8 cellular contexts compared by ENCODE assay signal in genomic region chr14:67816326-67817009, GRCh38. TPM values are rescaled to one million over a fixed set of nuclear protein-coding genes. Genes with fewer than 3 reads are reported as not detected.
DNase-seq lines count a peak whose midpoint lies in the region; FAIRE-seq and TF ChIP-seq lines count a peak whose summit lies in the region.

Gene ZFYVE26 (minus strand): TSS chr14:67816590. CDS start chr14:67815963, 627 bp downstream.

- peak within 1 kb of the TSS; percentile 90 for H2AFZ ChIP-seq in Loucy (ENCODE audit: low read length)

- H4K20me1 ChIP-seq in Loucy (ENCODE audit: insufficient read depth, low read length, poor library complexity, severe bottlenecking), result peaks cover 5% of the 10 kb centered on the region

- H3K27me3 Mint-ChIP-seq in nephron (ENCODE audit: low read depth), result no peaks in the 10 kb centered on the region
- H3K27me3 Mint-ChIP-seq in stimulated activated naive CD8-positive, alpha-beta T cell treated with anti-CD3 and anti-CD28 coated beads, Interleukin-15, Interleukin-2, amounts not matched to agents 100 ng/mL and 50 ng/mL, for 24 hours, result no peaks in the 10 kb centered on the region

- peaks cover 32% of the 10 kb centered on the region for H3K4me1 Mint-ChIP-seq in nephron
- H3K4me1 Mint-ChIP-seq in stimulated activated naive CD8-positive, alpha-beta T cell treated with anti-CD3 and anti-CD28 coated beads, Interleukin-15, Interleukin-2, amounts not matched to agents 100 ng/mL and 50 ng/mL, for 24 hours (ENCODE audit: low read depth), result peaks cover 62% of the 10 kb centered on the region

- no peaks in the 10 kb centered on the region for H3K9me3 ChIP-seq in Loucy (ENCODE audit: insufficient read depth, low read depth, low read length)

- TF ChIP-seq POLR2A in H54 (IDR thresholded peaks at IDR 0.05; ENCODE audit: low read depth, low read length) (0 out of 2 replicates have a peak, but pooled peaks have one; percentile 7), Raji (IDR thresholded peaks at IDR 0.05; ENCODE audit: insufficient read depth, low read depth, low read length) (peak; percentile 51)

- peak within 1 kb of the TSS; percentile 87 for H3K4me2 ChIP-seq in Loucy (ENCODE audit: low read depth, low read length, poor library complexity, severe bottlenecking)

- H3K79me2 ChIP-seq in Loucy (ENCODE audit: insufficient read depth, low read length), result peaks cover 30% of the 10 kb centered on the region

- H3K4me1 ChIP-seq in Loucy (ENCODE audit: insufficient read depth, low read length, poor library complexity, severe bottlenecking), result peaks cover 30% of the 10 kb centered on the region

- no peaks in the 10 kb centered on the region for H3K36me3 ChIP-seq in Loucy (ENCODE audit: insufficient read depth, low read length)

- H3K4me3 ChIP-seq in Loucy (ENCODE audit: low read length, poor library complexity, severe bottlenecking), result peak within 1 kb of the TSS; percentile 91
- peak within 1 kb of the TSS; percentile 98 for H3K4me3 ChIP-seq in fibroblast of the aortic adventitia (ENCODE audit: low read depth, low read length)

- DNase-seq in EL (peak; percentile 96), H54 (ENCODE audit: insufficient read length, low spot score) (peak; percentile 74), fibroblast of the aortic adventitia (ENCODE audit: low read depth) (peak; percentile 95)
- peak; percentile 82 for DNase-seq in activated T-helper 9 cell treated with anti-CD3 and anti-CD28 coated beads, Interleukin-2, amount 50 U/mL, for 16 hours (ENCODE audit: low read depth)

- H3K9me2 ChIP-seq in Loucy (replicated peaks; ENCODE audit: low read depth, low read length), result no peaks in the 10 kb centered on the region

- peak within 1 kb of the TSS; percentile 88 to 98 (median 94) for H3K4me3 Mint-ChIP-seq in nephron
- peak within 1 kb of the TSS; percentile 91 for H3K4me3 Mint-ChIP-seq in stimulated activated naive CD8-positive, alpha-beta T cell treated with anti-CD3 and anti-CD28 coated beads, Interleukin-15, Interleukin-2, amounts not matched to agents 100 ng/mL and 50 ng/mL, for 24 hours

- peak within 1 kb of the TSS; percentile 75 to 95 (median 92) for H3K27ac Mint-ChIP-seq in nephron
- H3K27ac Mint-ChIP-seq in stimulated activated naive CD8-positive, alpha-beta T cell treated with anti-CD3 and anti-CD28 coated beads, Interleukin-15, Interleukin-2, amounts not matched to agents 100 ng/mL and 50 ng/mL, for 24 hours, result peak within 1 kb of the TSS; percentile 89

- H3K9ac ChIP-seq in Loucy (ENCODE audit: low read depth, low read length, poor library complexity, severe bottlenecking), result peak within 1 kb of the TSS; percentile 78

- H3K27me3 ChIP-seq in Loucy (ENCODE audit: insufficient read depth, low read length, poor library complexity, severe bottlenecking), result no peaks in the 10 kb centered on the region

- no peak for TF ChIP-seq CTCF in Loucy (conservative IDR thresholded peaks at IDR 0.05; ENCODE audit: low read length)
- no peak for TF ChIP-seq CTCF in fibroblast of the aortic adventitia (IDR thresholded peaks at IDR 0.05; ENCODE audit: insufficient read depth, low read length)
- TF ChIP-seq CTCF in nephron (IDR thresholded peaks at IDR 0.05; ENCODE audit: unreplicated experiment in 3 of 3), result no peak

- H3K9me3 Mint-ChIP-seq in nephron, result no peaks in the 10 kb centered on the region
- no peaks in the 10 kb centered on the region for H3K9me3 Mint-ChIP-seq in stimulated activated naive CD8-positive, alpha-beta T cell treated with anti-CD3 and anti-CD28 coated beads, Interleukin-15, Interleukin-2, amounts not matched to agents 100 ng/mL and 50 ng/mL, for 24 hours

- peak; percentile 95 for FAIRE-seq in H54 (lab: Jason Lieb, UNC)

- no peaks in the 10 kb centered on the region for H3F3A ChIP-seq in Loucy (ENCODE audit: low read depth)

- peaks cover 16% of the 10 kb centered on the region for H3K36me3 Mint-ChIP-seq in nephron (ENCODE audit: low read depth)
- H3K36me3 Mint-ChIP-seq in stimulated activated naive CD8-positive, alpha-beta T cell treated with anti-CD3 and anti-CD28 coated beads, Interleukin-15, Interleukin-2, amounts not matched to agents 100 ng/mL and 50 ng/mL, for 24 hours (ENCODE audit: low read depth), result peaks cover 19% of the 10 kb centered on the region

RNA-seq across cellular contexts. Expression of gene ZFYVE26, which starts in this region (rescaled TPM):
- total RNA-seq in fibroblast of the aortic adventitia (ENCODE audit: low replicate concordance), result 24.3 and 30.8 TPM in 2 replicates

Comparison
In these comparisons a context has a peak if more than half of its experiments do, and no peak if none do; other contexts are left out.
1. Peak in every context shown above with its lines: DNase-seq and H3K4me3 ChIP-seq.